2 cellular contexts compared by ENCODE assay signal in the genomic region with DNA sequence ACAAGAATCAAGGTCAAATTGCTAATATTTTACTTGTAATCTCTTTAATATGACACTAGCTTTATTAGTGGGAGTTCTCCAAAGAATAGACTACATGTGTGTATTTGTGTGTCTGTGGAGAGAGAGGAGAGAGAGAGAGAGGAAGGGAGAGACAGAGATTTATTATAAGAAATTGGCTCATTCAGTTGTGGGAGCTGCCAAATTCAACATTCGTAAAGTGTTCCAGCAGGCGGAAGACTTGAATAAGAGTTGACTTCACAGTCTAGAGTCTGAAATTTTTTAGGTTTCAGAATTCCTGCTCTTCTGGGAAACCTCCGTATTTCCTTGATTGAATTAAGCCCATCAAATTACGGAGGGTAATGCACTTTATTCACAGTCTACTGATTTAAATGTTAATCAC.
TF ChIP-seq lines count a peak whose summit lies in the region.

No MANE protein-coding gene starts in this region.

TF ChIP-seq in liver, 16 proteins besides CTCF, POLR2A, EP300 and RAD21:
- TF ChIP-seq, protein P1, sequence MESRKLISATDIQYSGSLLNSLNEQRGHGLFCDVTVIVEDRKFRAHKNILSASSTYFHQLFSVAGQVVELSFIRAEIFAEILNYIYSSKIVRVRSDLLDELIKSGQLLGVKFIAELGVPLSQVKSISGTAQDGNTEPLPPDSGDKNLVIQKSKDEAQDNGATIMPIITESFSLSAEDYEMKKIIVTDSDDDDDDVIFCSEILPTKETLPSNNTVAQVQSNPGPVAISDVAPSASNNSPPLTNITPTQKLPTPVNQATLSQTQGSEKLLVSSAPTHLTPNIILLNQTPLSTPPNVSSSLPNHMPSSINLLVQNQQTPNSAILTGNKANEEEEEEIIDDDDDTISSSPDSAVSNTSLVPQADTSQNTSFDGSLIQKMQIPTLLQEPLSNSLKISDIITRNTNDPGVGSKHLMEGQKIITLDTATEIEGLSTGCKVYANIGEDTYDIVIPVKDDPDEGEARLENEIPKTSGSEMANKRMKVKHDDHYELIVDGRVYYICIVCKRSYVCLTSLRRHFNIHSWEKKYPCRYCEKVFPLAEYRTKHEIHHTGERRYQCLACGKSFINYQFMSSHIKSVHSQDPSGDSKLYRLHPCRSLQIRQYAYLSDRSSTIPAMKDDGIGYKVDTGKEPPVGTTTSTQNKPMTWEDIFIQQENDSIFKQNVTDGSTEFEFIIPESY (IDR thresholded peaks at IDR 0.05): no peak
- peak in 1 of 2 donors; percentile 9 for TF ChIP-seq RXRA (IDR thresholded peaks at IDR 0.05)
- peak in 1 of 2 donors; percentile 49 for TF ChIP-seq JUND (IDR thresholded peaks at IDR 0.05)
- TF ChIP-seq HNF4G (IDR thresholded peaks at IDR 0.05): no peak
- no peak for TF ChIP-seq MAX (IDR thresholded peaks at IDR 0.05)
- no peak for TF ChIP-seq FOXA2 (IDR thresholded peaks at IDR 0.05)
- no peak for TF ChIP-seq EGR1 (IDR thresholded peaks at IDR 0.05; ENCODE audit: low read depth in 2 of 2)
- TF ChIP-seq HNF4A (conservative IDR thresholded peaks at IDR 0.05): peak; percentile 19 to 41
- TF ChIP-seq NR2F2 (IDR thresholded peaks at IDR 0.05): no peak

TF ChIP-seq in HepG2, 621 proteins besides CTCF, POLR2A, EP300 and RAD21:
- TF ChIP-seq NAIF1 (CRISPR knock-in tag; IDR thresholded peaks at IDR 0.05; ENCODE audit: borderline replicate concordance): no peak
- no peak for TF ChIP-seq MTA3 (CRISPR knock-in tag; IDR thresholded peaks at IDR 0.05)
- TF ChIP-seq, protein P2, sequence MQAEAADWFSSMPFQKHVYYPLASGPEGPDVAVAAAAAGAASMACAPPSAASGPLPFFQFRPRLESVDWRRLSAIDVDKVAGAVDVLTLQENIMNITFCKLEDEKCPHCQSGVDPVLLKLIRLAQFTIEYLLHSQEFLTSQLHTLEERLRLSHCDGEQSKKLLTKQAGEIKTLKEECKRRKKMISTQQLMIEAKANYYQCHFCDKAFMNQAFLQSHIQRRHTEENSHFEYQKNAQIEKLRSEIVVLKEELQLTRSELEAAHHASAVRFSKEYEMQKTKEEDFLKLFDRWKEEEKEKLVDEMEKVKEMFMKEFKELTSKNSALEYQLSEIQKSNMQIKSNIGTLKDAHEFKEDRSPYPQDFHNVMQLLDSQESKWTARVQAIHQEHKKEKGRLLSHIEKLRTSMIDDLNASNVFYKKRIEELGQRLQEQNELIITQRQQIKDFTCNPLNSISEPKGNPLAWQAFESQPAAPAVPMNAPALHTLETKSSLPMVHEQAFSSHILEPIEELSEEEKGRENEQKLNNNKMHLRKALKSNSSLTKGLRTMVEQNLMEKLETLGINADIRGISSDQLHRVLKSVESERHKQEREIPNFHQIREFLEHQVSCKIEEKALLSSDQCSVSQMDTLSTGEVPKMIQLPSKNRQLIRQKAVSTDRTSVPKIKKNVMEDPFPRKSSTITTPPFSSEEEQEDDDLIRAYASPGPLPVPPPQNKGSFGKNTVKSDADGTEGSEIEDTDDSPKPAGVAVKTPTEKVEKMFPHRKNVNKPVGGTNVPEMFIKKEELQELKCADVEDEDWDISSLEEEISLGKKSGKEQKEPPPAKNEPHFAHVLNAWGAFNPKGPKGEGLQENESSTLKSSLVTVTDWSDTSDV (CRISPR knock-in tag; IDR thresholded peaks at IDR 0.05): no peak
TF ChIP-seq in HepG2: peak in this region for 0.
